ENCODE assay signal across 22 cellular contexts in the genomic region with DNA sequence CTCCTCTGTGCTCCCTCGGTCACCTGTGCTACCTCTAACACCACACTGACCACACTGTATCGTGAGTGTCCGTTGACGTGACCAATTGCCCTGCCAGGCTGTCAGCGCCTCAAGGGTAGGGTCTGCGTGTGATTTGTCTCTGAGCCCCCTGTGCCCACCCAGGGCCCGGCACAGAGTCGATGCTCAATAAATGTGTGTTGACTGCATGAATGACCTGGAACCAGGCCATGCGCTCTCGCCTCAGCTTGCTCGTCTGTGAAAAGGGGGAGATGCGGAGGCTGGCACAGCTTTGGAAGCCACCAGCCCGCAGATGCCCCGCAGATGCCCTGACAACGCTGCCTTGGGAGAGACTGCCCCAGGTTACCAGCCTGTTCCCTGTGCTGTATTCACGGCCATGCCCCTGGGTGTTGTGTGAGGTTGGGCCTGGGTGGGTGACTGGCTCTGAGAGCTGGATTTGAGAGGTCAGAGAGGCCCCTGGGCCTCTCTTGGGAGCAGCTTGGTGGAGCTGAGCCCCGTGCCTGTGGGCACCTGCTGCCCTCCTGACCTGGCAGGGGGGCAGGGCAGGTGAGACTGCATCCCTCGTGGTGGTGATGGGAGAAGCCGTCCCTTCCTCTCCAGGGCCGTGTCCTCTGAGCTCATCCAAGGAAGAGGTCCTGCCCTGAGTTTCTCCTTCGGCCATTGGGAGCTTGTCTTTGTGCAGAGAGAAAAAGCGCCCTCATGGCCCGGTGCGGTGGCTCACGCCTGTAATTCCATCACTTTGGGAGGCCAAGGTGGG. TPM values are rescaled to one million over a fixed set of nuclear protein-coding genes. Genes with fewer than 3 reads are reported as not detected.
DNase-seq lines count a peak whose midpoint lies in the region; ATAC-seq, FAIRE-seq and TF ChIP-seq lines count a peak whose summit lies in the region.
"Had no signal": no experiment of that assay in that cellular context is flagged by ENCODE, and none has a peak within 500 bp of the region (broad histone marks: within the 10 kb centered on the region; RNA-seq: fewer than 3 reads in every experiment).

No MANE protein-coding gene starts in this region.

- H3K9me3 ChIP-seq in Peyer's patch, result no peaks in the 10 kb centered on the region
- H3K9me3 ChIP-seq in kidney (ENCODE audit: control insufficient read depth in 1 of 2, low read length in 2 of 2), result no peaks in the 10 kb centered on the region
- H3K9me3 ChIP-seq in stomach, result no peaks in the 10 kb centered on the region

- H3K36me3 ChIP-seq in Peyer's patch (no peaks in the 10 kb centered on the region), kidney (ENCODE audit: control insufficient read depth in 1 of 2, insufficient read depth in 2 of 2, low read length in 2 of 2) (no peaks in the 10 kb centered on the region), stomach (no peaks in the 10 kb centered on the region)

- intact Hi-C loops in kidney (cut with DNase I), result loop anchor here (5.0 kb wide), 1 partner anchor 160 kb away; no protein-coding TSS in a partner anchor
- intact Hi-C loops in stomach (cut with DNase I; ENCODE audit: low total_unique reads), result loop anchor here (5.0 kb wide), 1 partner anchor 160 kb away; no protein-coding TSS in a partner anchor

- TF ChIP-seq POLR2A in Peyer's patch (IDR thresholded peaks at IDR 0.05) (no peak), stomach (IDR thresholded peaks at IDR 0.05) (no peak)

- H3K27me3 Mint-ChIP-seq in activated T-cell treated with anti-CD3 and anti-CD28 coated beads, Interleukin-2, amount 50 U/mL, for 24 hours, result peaks cover 44% of the 10 kb centered on the region

- H3K4me3 ChIP-seq in Peyer's patch (no peak overlapping the region), kidney (ENCODE audit: low read length in 2 of 2) (no peak overlapping the region), stomach (no peak overlapping the region)

- H3K4me1 ChIP-seq in Peyer's patch (peaks cover 0 to 12% (median 3%) of the 10 kb centered on the region in 4 donors), kidney (ENCODE audit: control insufficient read depth in 1 of 2, insufficient read depth in 1 of 2, low read depth in 1 of 2, low read length in 2 of 2) (peaks cover 0 to 5% of the 10 kb centered on the region in 2 donors), stomach (peaks cover 16 to 28% (median 25%) of the 10 kb centered on the region in 4 donors)

- no peaks in the 10 kb centered on the region for H3K9me3 Mint-ChIP-seq in activated T-cell treated with anti-CD3 and anti-CD28 coated beads, Interleukin-2, amount 50 U/mL, for 24 hours
- H3K9me3 Mint-ChIP-seq: naive thymus-derived CD4-positive, alpha-beta T cell; stimulated activated effector memory CD8-positive, alpha-beta T cell treated with anti-CD3 and anti-CD28 coated beads, Interleukin-12 subunit alpha, Interleukin-12 subunit beta, amount 100 ng/mL, for 72 hours had no signal

- H3K27ac ChIP-seq in Peyer's patch, result no peak overlapping the region
- H3K27ac ChIP-seq in kidney (ENCODE audit: low read depth in 2 of 2, low read length in 2 of 2), result no peak overlapping the region
- H3K27ac ChIP-seq in stomach, result no peak overlapping the region

- H3K27me3 ChIP-seq in Peyer's patch, result no peaks in the 10 kb centered on the region
- H3K27me3 ChIP-seq in stomach, result peaks cover 0 to 33% (median 16%) of the 10 kb centered on the region in 3 donors

- no peak for FAIRE-seq in kidney (lab: Jason Lieb, UNC)
- FAIRE-seq: A204.1, bronchial epithelial cell had no signal

- TF ChIP-seq CTCF in Peyer's patch (IDR thresholded peaks at IDR 0.05) (no peak), kidney (IDR thresholded peaks at IDR 0.05; ENCODE audit: borderline replicate concordance, extremely low read depth, insufficient read depth) (no peak), stomach (IDR thresholded peaks at IDR 0.05) (no peak)

- no peak overlapping the region for H3K4me3 Mint-ChIP-seq in activated T-cell treated with anti-CD3 and anti-CD28 coated beads, Interleukin-2, amount 50 U/mL, for 24 hours
- H3K4me3 Mint-ChIP-seq: B cell; naive thymus-derived CD4-positive, alpha-beta T cell; stimulated activated effector memory CD8-positive, alpha-beta T cell treated with anti-CD3 and anti-CD28 coated beads, Interleukin-12 subunit alpha, Interleukin-12 subunit beta, amount 100 ng/mL, for 72 hours had no signal

- 88 to 91% (median 89%) methylated on average over 24 to 25 of the region's 25 CpGs for WGBS in stomach, 5 donors

- no peaks in the 10 kb centered on the region for H3K4me1 Mint-ChIP-seq in activated T-cell treated with anti-CD3 and anti-CD28 coated beads, Interleukin-2, amount 50 U/mL, for 24 hours (ENCODE audit: low read depth)
- H3K4me1 Mint-ChIP-seq: stimulated activated effector memory CD8-positive, alpha-beta T cell treated with anti-CD3 and anti-CD28 coated beads, Interleukin-12 subunit alpha, Interleukin-12 subunit beta, amount 100 ng/mL, for 72 hours had no signal

- no peaks in the 10 kb centered on the region for H3K36me3 Mint-ChIP-seq in activated T-cell treated with anti-CD3 and anti-CD28 coated beads, Interleukin-2, amount 50 U/mL, for 24 hours (ENCODE audit: low read depth)
- H3K36me3 Mint-ChIP-seq: naive thymus-derived CD4-positive, alpha-beta T cell; stimulated activated effector memory CD8-positive, alpha-beta T cell treated with anti-CD3 and anti-CD28 coated beads, Interleukin-12 subunit alpha, Interleukin-12 subunit beta, amount 100 ng/mL, for 72 hours had no signal

- DNase-seq in activated T-cell treated with anti-CD3 and anti-CD28 coated beads, Interleukin-2, amount 50 U/mL, for 24 hours, result peak; percentile 11
- DNase-seq in activated T-cell treated with anti-CD3 and anti-CD28 coated beads, Interleukin-2, amount 50 U/mL, for 48 hours, result no peak
- DNase-seq in Peyer's patch, result peak in 2 of 3 donors; percentile 33 to 34
- peak; percentile 54 for DNase-seq in kidney
- DNase-seq in stomach, result peak; percentile 18
- DNase-seq in NCI-H446 (lab: John Stamatoyannopoulos, UW), result no peak
- DNase-seq: activated gamma-delta T cell; amniotic stem cell; dermis blood vessel endothelial cell; glutamatergic neuron; NCI-H1092; NCI-H1930; NCI-H2227 treated with DMSO at 0.1 percent for 48 hours; NCI-H748 treated with DMSO at 0.1 percent for 48 hours; stimulated activated CD4-positive, alpha-beta T cell treated with anti-CD3 and anti-CD28 coated beads, Interleukin-1b, Interleukin-23, amount 100 ng/mL, for 48 hours had no signal

- no peak for TF ChIP-seq EP300 in stomach (IDR thresholded peaks at IDR 0.05)

- no peak overlapping the region for H3K9ac ChIP-seq in kidney (ENCODE audit: low read length in 2 of 2)

- H3K27ac Mint-ChIP-seq in activated T-cell treated with anti-CD3 and anti-CD28 coated beads, Interleukin-2, amount 50 U/mL, for 24 hours, result no peak overlapping the region
- H3K27ac Mint-ChIP-seq: B cell; naive thymus-derived CD4-positive, alpha-beta T cell; stimulated activated effector memory CD8-positive, alpha-beta T cell treated with anti-CD3 and anti-CD28 coated beads, Interleukin-12 subunit alpha, Interleukin-12 subunit beta, amount 100 ng/mL, for 72 hours had no signal

- ATAC-seq in HG02981 (IDR thresholded peaks at IDR 0.05; ENCODE audit: unreplicated experiment) (no peak), HG03159 (IDR thresholded peaks at IDR 0.05; ENCODE audit: unreplicated experiment) (no peak)
- ATAC-seq: naive thymus-derived CD4-positive, alpha-beta T cell; stimulated activated effector memory CD8-positive, alpha-beta T cell treated with anti-CD3 and anti-CD28 coated beads, Interleukin-12 subunit alpha, Interleukin-12 subunit beta, amount 100 ng/mL, for 72 hours had no signal

RNA-seq across cellular contexts. Expression of a gene that starts 43.2 kb away (rescaled TPM):
- total RNA-seq in Peyer's patch (1 to 10 TPM in 1 of 4 donors, under 1 TPM in 1, not detected in 2; 0.13 to 2.5 TPM), kidney (0.82 TPM), stomach (1 to 10 TPM in 3 of 5 donors, not detected in 2; 1.2 to 2.9 (median 2.2) TPM)
- polyA plus RNA-seq in kidney (ENCODE audit: insufficient read depth, low read depth, low replicate concordance) (2.5 TPM), stomach (under 1 TPM; 0.15 to 0.68 (median 0.53) TPM)
- total RNA-seq: bronchial epithelial cell had no signal

Comparison
In these comparisons a context has a peak if more than half of its experiments do, and no peak if none do; other contexts are left out.
1. DNase-seq: peak in activated T-cell treated with anti-CD3 and anti-CD28 coated beads, Interleukin-2, amount 50 U/mL, for 24 hours (single experiment), Peyer's patch (2 of 3), kidney (single experiment) and stomach (single experiment); none in activated T-cell treated with anti-CD3 and anti-CD28 coated beads, Interleukin-2, amount 50 U/mL, for 48 hours (0 of 2) and NCI-H446 (0 of 2).